ENCODE assay signal across 8 cellular contexts in the genomic region with DNA sequence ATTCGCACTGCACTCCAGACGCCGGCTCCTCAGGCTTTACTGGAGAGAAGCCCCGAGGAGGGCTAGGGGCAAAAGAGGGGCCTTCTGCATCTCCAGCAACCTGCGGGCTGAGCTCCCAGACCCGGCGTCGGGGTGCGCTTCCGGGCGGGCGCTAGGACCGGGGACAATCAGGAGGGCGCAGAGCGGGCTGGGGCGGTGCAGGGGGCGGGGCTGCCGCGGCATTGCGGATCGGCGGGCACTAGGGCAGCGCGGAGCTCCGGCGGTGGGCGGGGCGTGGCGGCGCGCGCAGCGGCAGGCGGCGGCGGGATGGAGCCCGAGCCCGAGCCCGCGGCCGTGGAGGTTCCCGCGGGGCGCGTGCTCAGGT. TPM values are rescaled to one million over a fixed set of nuclear protein-coding genes. Genes with fewer than 3 reads are reported as not detected.
DNase-seq lines count a peak whose midpoint lies in the region; ATAC-seq and TF ChIP-seq lines count a peak whose summit lies in the region.

A gene (plus strand): TSS at position 274 of the 364 bp plus-strand sequence. CDS start 33 bp downstream, at position 307.

- WGBS in ectodermal cell, 2 experiments, result 0% methylated on average over 45 of the region's 45 CpGs
- 0 to 1% methylated on average over 17 to 45 of the region's 45 CpGs for WGBS in lung, 2 donors

- peaks cover 6% of the 10 kb centered on the region for H3K4me1 ChIP-seq in ectodermal cell (ENCODE audit: control insufficient read depth, insufficient read depth, low read length)
- peaks cover 0 to 12% of the 10 kb centered on the region in 2 donors for H3K4me1 ChIP-seq in lung (ENCODE audit: control insufficient read depth in 2 of 2, insufficient read depth in 2 of 2, low read length in 2 of 2)

- H3K27ac ChIP-seq in C4-2B (peak within 1 kb of the TSS; percentile 89), ectodermal cell (ENCODE audit: insufficient read depth, low read depth, low read length, poor library complexity, severe bottlenecking) (no peak within 1 kb of the TSS), lung (ENCODE audit: low read depth in 1 of 2, low read length in 1 of 2) (peak within 1 kb of the TSS; percentile 83)

- DNase-seq in HS-27A (ENCODE audit: low read depth) (peak; percentile 33), NK-92 (lab: John Stamatoyannopoulos, UW; ENCODE audit: unreplicated experiment) (peak; percentile 44), lung (ENCODE audit: low spot score) (peak; percentile 95)
- peak; percentile 86 to 95 for DNase-seq in activated CD8-positive, alpha-beta memory T cell treated with anti-CD3 and anti-CD28 coated beads for 1 hour (ENCODE audit: extremely low read depth in 1 of 2, low read depth in 1 of 2)
- peak; percentile 88 to 97 (median 90) for DNase-seq in stimulated activated CD4-positive, alpha-beta T cell treated with anti-CD3 and anti-CD28 coated beads, TNF-alpha, amount 100 ng/mL, for 4 hours (ENCODE audit: low read depth in 3 of 3)

- H3K4me3 ChIP-seq in ectodermal cell (ENCODE audit: insufficient read depth, low read depth, low read length), result peak within 1 kb of the TSS; percentile 61
- peak within 1 kb of the TSS; percentile 85 for H3K4me3 ChIP-seq in lung

- H3K36me3 ChIP-seq in ectodermal cell (ENCODE audit: control insufficient read depth, insufficient read depth, low read length) (no peaks in the 10 kb centered on the region), lung (ENCODE audit: control insufficient read depth in 2 of 2, insufficient read depth in 2 of 2, low read length in 2 of 2) (peaks cover 0 to 4% of the 10 kb centered on the region in 2 donors)

- H3K9me3 ChIP-seq in ectodermal cell (ENCODE audit: control insufficient read depth, low read length) (no peaks in the 10 kb centered on the region), lung (ENCODE audit: control insufficient read depth in 2 of 2, insufficient read depth in 1 of 2, low read length in 1 of 2) (peaks cover 0 to 2% of the 10 kb centered on the region in 2 donors)

- ATAC-seq in GM19452 (IDR thresholded peaks at IDR 0.05; ENCODE audit: unreplicated experiment) (peak; percentile 61), lung (ENCODE audit: insufficient read depth, low FRiP score) (peak; percentile 91)

- TF ChIP-seq CTCF in C4-2B (conservative IDR thresholded peaks at IDR 0.05), result no peak
- no peak for TF ChIP-seq CTCF in lung (IDR thresholded peaks at IDR 0.05; ENCODE audit: control extremely low read depth, extremely low read depth)

- H3K27me3 ChIP-seq in ectodermal cell (ENCODE audit: control insufficient read depth, insufficient read depth, low read length, poor library complexity, severe bottlenecking), result no peaks in the 10 kb centered on the region
- no peaks in the 10 kb centered on the region for H3K27me3 ChIP-seq in lung (ENCODE audit: control insufficient read depth, insufficient read depth)

RNA-seq across cellular contexts. Expression of the gene that starts here (rescaled TPM):
- polyA plus RNA-seq in ectodermal cell (2013, experiment 1 of 4), result 59.8 TPM
- 49.6 TPM for polyA plus RNA-seq in ectodermal cell (2013, experiment 2 of 4)
- 41.6 TPM for polyA plus RNA-seq in ectodermal cell (2013, experiment 3 of 4)
- 38.0 TPM for polyA plus RNA-seq in ectodermal cell (2013, experiment 4 of 4)
- 10 to 100 TPM; 18.4 to 22.4 TPM for total RNA-seq in lung
- 10 to 100 TPM; 20.9 to 36.5 TPM for polyA plus RNA-seq in lung

Comparison
In these comparisons a context has a peak if more than half of its experiments do, and no peak if none do; other contexts are left out.
1. DNase-seq: peak in every context shown above with its lines; median percentile 95 in lung; 90 in activated CD8-positive, alpha-beta memory T cell treated with anti-CD3 and anti-CD28 coated beads for 1 hour; 90 in stimulated activated CD4-positive, alpha-beta T cell treated with anti-CD3 and anti-CD28 coated beads, TNF-alpha, amount 100 ng/mL, for 4 hours; 44 in NK-92; 33 in HS-27A.